In the genomic region with DNA sequence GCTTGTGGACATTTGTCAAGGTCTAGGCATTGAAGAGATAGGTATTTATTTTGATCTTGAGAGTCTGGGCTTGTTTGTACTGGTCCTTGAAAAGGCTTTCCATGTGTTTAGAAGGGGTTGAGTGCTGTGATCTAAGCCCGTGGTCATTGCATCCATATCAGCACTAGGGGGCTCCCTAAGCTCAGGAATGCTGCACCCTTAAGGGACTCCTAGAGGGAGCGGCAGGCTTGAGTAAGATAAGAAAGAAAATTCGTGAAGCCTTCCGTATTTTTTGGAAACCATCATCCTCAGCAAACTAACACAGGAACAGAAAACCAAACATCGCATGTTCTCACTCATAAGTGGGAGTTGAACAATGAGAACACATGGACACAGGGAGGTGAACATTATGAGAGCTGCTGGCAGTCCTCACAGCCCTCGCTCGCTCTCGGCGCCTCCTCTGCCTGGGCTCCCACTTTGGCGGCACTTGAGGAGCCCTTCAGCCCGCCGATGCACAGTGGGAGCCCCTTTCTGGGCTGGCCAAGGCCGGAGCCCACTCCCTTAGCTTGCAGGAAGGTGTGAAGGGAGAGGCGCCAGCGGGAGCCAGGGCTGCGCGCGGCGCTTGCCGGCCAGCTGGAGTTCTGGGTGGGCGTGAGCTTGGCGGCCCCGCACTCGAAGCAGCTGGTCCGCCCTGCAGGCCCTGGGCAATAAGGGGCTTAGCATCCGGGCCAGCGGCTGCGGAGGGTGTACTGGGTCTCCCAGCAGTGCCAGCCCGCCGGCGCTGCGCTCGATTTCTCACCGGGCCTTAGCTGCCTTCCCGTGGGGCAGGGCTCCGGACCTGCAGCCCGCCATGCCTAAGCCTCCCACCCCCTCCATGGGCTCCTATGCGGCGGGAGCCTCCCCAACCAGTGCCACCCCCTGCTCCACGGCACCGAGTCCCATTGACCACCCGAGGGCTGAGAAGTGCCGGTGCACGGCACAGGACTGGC, we compare ENCODE assay signal across 1 cellular context.
TF ChIP-seq lines count a peak whose summit lies in the region.

No MANE protein-coding gene starts in this region.

TF ChIP-seq in K562, 482 proteins besides CTCF, POLR2A, EP300 and RAD21 (continued from another document):
- TF ChIP-seq, protein P1, sequence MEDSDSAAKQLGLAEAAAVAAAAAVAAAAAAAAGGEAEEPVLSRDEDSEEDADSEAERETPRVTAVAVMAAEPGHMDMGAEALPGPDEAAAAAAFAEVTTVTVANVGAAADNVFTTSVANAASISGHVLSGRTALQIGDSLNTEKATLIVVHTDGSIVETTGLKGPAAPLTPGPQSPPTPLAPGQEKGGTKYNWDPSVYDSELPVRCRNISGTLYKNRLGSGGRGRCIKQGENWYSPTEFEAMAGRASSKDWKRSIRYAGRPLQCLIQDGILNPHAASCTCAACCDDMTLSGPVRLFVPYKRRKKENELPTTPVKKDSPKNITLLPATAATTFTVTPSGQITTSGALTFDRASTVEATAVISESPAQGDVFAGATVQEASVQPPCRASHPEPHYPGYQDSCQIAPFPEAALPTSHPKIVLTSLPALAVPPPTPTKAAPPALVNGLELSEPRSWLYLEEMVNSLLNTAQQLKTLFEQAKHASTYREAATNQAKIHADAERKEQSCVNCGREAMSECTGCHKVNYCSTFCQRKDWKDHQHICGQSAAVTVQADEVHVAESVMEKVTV (CRISPR knock-in tag; IDR thresholded peaks at IDR 0.05): peak; percentile 37; the same call in 1 of the 2 replicates
